8 cellular contexts compared by ENCODE assay signal in genomic region chr19:56080669-56081401, GRCh38. TPM values are rescaled to one million over a fixed set of nuclear protein-coding genes. Genes with fewer than 3 reads are reported as not detected.
DNase-seq lines count a peak whose midpoint lies in the region; ATAC-seq and TF ChIP-seq lines count a peak whose summit lies in the region.

No MANE protein-coding gene starts in this region.

- no peak overlapping the region for H3K27ac ChIP-seq in caudate nucleus (ENCODE audit: low read depth, low read length)

- CTCF ChIA-PET in WTC11 (lab: Charles Lee) = interaction anchor here (0.6 to 4.1 kb wide), 47 partner anchors 9 to 1024 kb away, joined by 3 to 32 read pairs (median 5); partner anchors contain the start of genes GALP, NAT14, U2AF2 and ZNF444

- peak overlapping the region; percentile 85 for H3K4me3 Mint-ChIP-seq in WTC11

- no peaks in the 10 kb centered on the region for H3K36me3 Mint-ChIP-seq in WTC11

- no peaks in the 10 kb centered on the region for H3K9me3 Mint-ChIP-seq in WTC11

- peaks cover 15% of the 10 kb centered on the region for H3K27me3 Mint-ChIP-seq in WTC11 (ENCODE audit: low read depth)

- peak; percentile 72 for ATAC-seq in HG02642 (IDR thresholded peaks at IDR 0.05; ENCODE audit: poor library complexity, unreplicated experiment)
- ATAC-seq in WTC11 = peak; percentile 81

- H3K4me1 Mint-ChIP-seq in WTC11 = peaks cover 23% of the 10 kb centered on the region

- TF ChIP-seq CTCF in WTC11 (IDR thresholded peaks at IDR 0.05) = peak; percentile 64

- DNase-seq in GM04503 (ENCODE audit: low read depth) (peak; percentile 17), NCI-H1694 treated with DMSO at 0.1 percent for 48 hours (lab: John Stamatoyannopoulos, UW) (peak; percentile 31), WTC11 (ENCODE audit: low spot score) (peak; percentile 91), caudate nucleus (lab: John Stamatoyannopoulos, UW) (peak in 38 of 61 donors; percentile 3 to 60 (median 29)), kidney glomerular epithelial cell (lab: John Stamatoyannopoulos, UW) (peak; percentile 58), LoVo (ENCODE audit: low spot score) (no peak)
- peak; percentile 84 for DNase-seq in stimulated activated CD4-positive, alpha-beta T cell treated with anti-CD3 and anti-CD28 coated beads, Interleukin-15, amount 100 ng/mL, for 24 hours

- POLR2A ChIA-PET in WTC11 (lab: Charles Lee) = interaction anchor here (0.8 to 1.4 kb wide), 2 partner anchors 10 to 31 kb away, joined by 3 to 5 read pairs; no protein-coding TSS in a partner anchor

- no peak overlapping the region for H3K27ac Mint-ChIP-seq in WTC11

TF ChIP-seq in WTC11, 78 proteins besides CTCF, POLR2A, EP300 and RAD21 (continues in another document):
- TF ChIP-seq ATF2 (CRISPR knock-in tag; IDR thresholded peaks at IDR 0.05; ENCODE audit: borderline replicate concordance, low read depth) (no peak), E2F5 (CRISPR knock-in tag; IDR thresholded peaks at IDR 0.05) (no peak), TCF7 (CRISPR knock-in tag; IDR thresholded peaks at IDR 0.05; ENCODE audit: low read depth) (no peak), ZBTB21 (CRISPR knock-in tag; IDR thresholded peaks at IDR 0.05; ENCODE audit: borderline replicate concordance) (no peak), ZNF219 (CRISPR knock-in tag; IDR thresholded peaks at IDR 0.05; ENCODE audit: borderline replicate concordance) (no peak), ZNF396 (CRISPR knock-in tag; IDR thresholded peaks at IDR 0.05; ENCODE audit: borderline replicate concordance) (no peak), ARID4B (CRISPR knock-in tag; IDR thresholded peaks at IDR 0.05; ENCODE audit: borderline replicate concordance) (peak; percentile 24; the same call in 1 of the 2 replicates), MAX (CRISPR knock-in tag; IDR thresholded peaks at IDR 0.05) (0 out of 2 replicates have a peak, but pooled peaks have one; percentile 15), FOXP4 (CRISPR knock-in tag; IDR thresholded peaks at IDR 0.05) (0 out of 2 replicates have a peak, but pooled peaks have one; percentile 29), AR (CRISPR knock-in tag; IDR thresholded peaks at IDR 0.05) (no peak), RELA (CRISPR knock-in tag; IDR thresholded peaks at IDR 0.05; ENCODE audit: borderline replicate concordance) (no peak), SOX15 (CRISPR knock-in tag; IDR thresholded peaks at IDR 0.05) (no peak), TP53 (CRISPR knock-in tag; IDR thresholded peaks at IDR 0.05) (no peak), JAZF1 (CRISPR knock-in tag; IDR thresholded peaks at IDR 0.05) (no peak), ZNF671 (CRISPR knock-in tag; IDR thresholded peaks at IDR 0.05) (no peak), MLX (CRISPR knock-in tag; IDR thresholded peaks at IDR 0.05) (no peak)

RNA-seq across cellular contexts. Expression of gene ZNF787, which starts 40.3 kb away (rescaled TPM):
- 60.8 to 62.9 TPM (median 62.0 TPM) in 3 replicates for total RNA-seq in WTC11 (2021)
